Comparison of ENCODE assay signal across 1 cellular context in genomic region chr9:93391898-93392297, GRCh38.
TF ChIP-seq lines count a peak whose summit lies in the region.

No MANE protein-coding gene starts in this region.

TF ChIP-seq in HepG2, 621 proteins besides CTCF, POLR2A, EP300 and RAD21 (continued from another document):
- TF ChIP-seq BCL6 (CRISPR knock-in tag; IDR thresholded peaks at IDR 0.05): no peak
- TF ChIP-seq ZBTB21 (CRISPR knock-in tag; IDR thresholded peaks at IDR 0.05): no peak
- TF ChIP-seq ARHGAP35 (CRISPR knock-in tag; IDR thresholded peaks at IDR 0.05; ENCODE audit: borderline replicate concordance): no peak
- no peak for TF ChIP-seq ZBED4 (CRISPR knock-in tag; IDR thresholded peaks at IDR 0.05; ENCODE audit: borderline replicate concordance)
- TF ChIP-seq ZNF678 (CRISPR knock-in tag; IDR thresholded peaks at IDR 0.05): no peak
- no peak for TF ChIP-seq SATB2 (CRISPR knock-in tag; IDR thresholded peaks at IDR 0.05)
- no peak for TF ChIP-seq ZNF180 (CRISPR knock-in tag; IDR thresholded peaks at IDR 0.05; ENCODE audit: borderline replicate concordance, low read depth)
- TF ChIP-seq ZMYM2 (CRISPR knock-in tag; IDR thresholded peaks at IDR 0.05): no peak
- TF ChIP-seq ARID3A (IDR thresholded peaks at IDR 0.05; ENCODE audit: low read depth, low read length): no peak
- TF ChIP-seq SRSF1 (optimal IDR thresholded peaks at IDR 0.05; ENCODE audit: low read depth, low read length): no peak
- no peak for TF ChIP-seq ZNF552 (CRISPR knock-in tag; IDR thresholded peaks at IDR 0.05; ENCODE audit: borderline replicate concordance)
- no peak for TF ChIP-seq HIVEP1 (CRISPR knock-in tag; IDR thresholded peaks at IDR 0.05)
